Comparison of ENCODE assay signal across 12 cellular contexts in the genomic region with DNA sequence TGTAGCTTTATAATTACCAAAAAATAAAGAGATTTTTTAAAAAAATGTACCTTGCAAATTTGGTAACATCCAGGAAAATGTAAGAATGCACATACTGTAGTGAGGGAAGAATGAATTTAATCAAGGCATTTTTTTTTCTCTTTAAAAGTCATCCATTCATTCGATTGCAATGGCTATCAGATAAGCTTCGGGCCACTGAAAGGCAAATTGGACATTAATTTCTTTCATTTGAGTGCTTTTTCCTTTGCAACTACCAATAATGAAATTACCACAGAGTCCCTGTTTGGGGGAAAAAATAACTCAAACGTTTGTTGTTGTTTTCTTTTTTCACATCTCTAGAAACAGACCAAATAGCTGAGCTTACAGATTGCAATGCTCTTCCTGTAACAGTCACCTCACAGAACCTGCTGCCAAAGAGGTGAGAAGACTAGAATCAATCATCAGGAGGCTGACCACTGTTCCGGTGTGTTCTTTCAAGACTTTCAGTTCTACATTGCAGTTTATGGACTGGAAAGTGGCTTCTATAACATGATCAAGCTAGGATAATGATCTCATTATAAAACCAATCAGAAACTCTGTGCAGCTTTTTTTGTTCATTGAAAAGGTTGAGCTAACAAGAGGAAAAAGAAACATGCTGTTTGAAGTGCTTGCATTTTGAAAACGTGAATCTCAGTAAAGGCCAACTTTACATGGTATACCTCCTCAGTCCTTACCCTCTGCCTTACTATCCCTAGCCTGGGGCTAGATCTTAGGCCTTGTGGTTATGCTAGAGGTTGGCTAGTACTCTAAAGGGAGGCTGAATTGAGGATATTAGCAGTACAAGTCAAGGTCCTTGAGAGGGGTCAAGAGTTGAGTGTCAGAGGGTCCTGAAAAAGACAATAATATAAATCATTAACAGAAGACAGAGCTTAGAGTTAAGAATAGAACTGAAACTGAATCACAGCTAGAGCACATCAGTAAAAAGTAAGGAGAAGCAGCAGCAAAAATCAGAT.
A peak's percentile ranks its signal among the peaks of the same experiment; 100 is the strongest.
DNase-seq lines count a peak whose midpoint lies in the region; ATAC-seq and TF ChIP-seq lines count a peak whose summit lies in the region.
"Had no signal": no experiment of that assay in that cellular context is flagged by ENCODE, and none has a peak within 500 bp of the region (broad histone marks: within the 10 kb centered on the region; RNA-seq: fewer than 3 reads in every experiment).

No MANE protein-coding gene starts in this region.

- H3K36me3 ChIP-seq in Caco-2 (ENCODE audit: control insufficient read depth, insufficient read depth, low read length) = no peaks in the 10 kb centered on the region
- H3K36me3 ChIP-seq: prostate gland, suprapubic skin had no signal

- DNase-seq in GM19240 (ENCODE audit: insufficient read length, low spot score) = peak; percentile 10
- DNase-seq in T-helper 2 cell treated with Interferon-gamma antibody and Interleukin-4, amounts not matched to agents 5 μg/mL and 100 μg/mL, for 36 hours (ENCODE audit: low spot score) = no peak
- DNase-seq in Caco-2 = no peak
- DNase-seq in Ammon's horn (ENCODE audit: low spot score) = no peak
- DNase-seq in ureter (ENCODE audit: low spot score) = no peak
- DNase-seq: activated CD8-positive, alpha-beta memory T cell treated with anti-CD3 and anti-CD28 coated beads, Interleukin-2, amount 50 U/mL, for 48 hours; NCI-H1417 treated with DMSO at 0.1 percent for 48 hours; T-helper 9 cell had no signal

- no peak for TF ChIP-seq CTCF in Caco-2 (IDR thresholded peaks at IDR 0.05; ENCODE audit: insufficient read depth in 1 of 2, low read depth in 1 of 2, low read length in 1 of 2, severe bottlenecking in 1 of 2, unreplicated experiment in 1 of 2)

- no peaks in the 10 kb centered on the region for H3K4me1 Mint-ChIP-seq in T-helper 2 cell treated with Interferon-gamma antibody and Interleukin-4, amounts not matched to agents 5 μg/mL and 100 μg/mL, for 36 hours (ENCODE audit: low read depth)
- H3K4me1 Mint-ChIP-seq in Caco-2 (ENCODE audit: low read depth, unreplicated experiment) = no peaks in the 10 kb centered on the region

- peak; percentile 85 for ATAC-seq in HG02623 (IDR thresholded peaks at IDR 0.05; ENCODE audit: unreplicated experiment)
- ATAC-seq in HG03378 (IDR thresholded peaks at IDR 0.05; ENCODE audit: unreplicated experiment) = peak; percentile 86

- H3K27ac Mint-ChIP-seq in T-helper 2 cell treated with Interferon-gamma antibody and Interleukin-4, amounts not matched to agents 5 μg/mL and 100 μg/mL, for 36 hours = no peak overlapping the region
- H3K27ac Mint-ChIP-seq in Caco-2 (ENCODE audit: unreplicated experiment) = no peak overlapping the region

- no peaks in the 10 kb centered on the region for H3K27me3 Mint-ChIP-seq in T-helper 2 cell treated with Interferon-gamma antibody and Interleukin-4, amounts not matched to agents 5 μg/mL and 100 μg/mL, for 36 hours (ENCODE audit: low read depth)
- H3K27me3 Mint-ChIP-seq in Caco-2 (ENCODE audit: insufficient read depth, unreplicated experiment) = peaks cover 4% of the 10 kb centered on the region

- BruUV-seq in Caco-2 (replicated peaks; lab: Mats Ljungman, UMichigan) = no TSS peak

- H3K36me3 Mint-ChIP-seq in T-helper 2 cell treated with Interferon-gamma antibody and Interleukin-4, amounts not matched to agents 5 μg/mL and 100 μg/mL, for 36 hours (ENCODE audit: low read depth) = no peaks in the 10 kb centered on the region
- no peaks in the 10 kb centered on the region for H3K36me3 Mint-ChIP-seq in Caco-2 (ENCODE audit: insufficient read depth, unreplicated experiment)

- no peaks in the 10 kb centered on the region for H3K9me3 ChIP-seq in Caco-2
- H3K9me3 ChIP-seq: prostate gland, suprapubic skin had no signal

- intact Hi-C loops in Caco-2 (cut with micrococcal nuclease; ENCODE audit: unreplicated experiment) = no loop called here

- peaks cover 43% of the 10 kb centered on the region for H3K9me3 Mint-ChIP-seq in T-helper 2 cell treated with Interferon-gamma antibody and Interleukin-4, amounts not matched to agents 5 μg/mL and 100 μg/mL, for 36 hours
- no peaks in the 10 kb centered on the region for H3K9me3 Mint-ChIP-seq in Caco-2 (ENCODE audit: unreplicated experiment)

- POLR2A ChIA-PET in Caco-2 (lab: Charles Lee) = no interaction called here

- H3K4me3 ChIP-seq in Caco-2 (ENCODE audit: low read depth, low read length) = no peak overlapping the region
- H3K4me3 ChIP-seq: prostate gland, suprapubic skin had no signal

- H3K4me1 ChIP-seq in Caco-2 = no peaks in the 10 kb centered on the region
- H3K4me1 ChIP-seq: prostate gland, suprapubic skin had no signal

- CTCF ChIA-PET in Caco-2 (lab: Charles Lee) = no interaction called here

- H3K27me3 ChIP-seq in Caco-2 (replicated peaks; ENCODE audit: control insufficient read depth, insufficient read depth, low read length) = no peaks in the 10 kb centered on the region
- H3K27me3 ChIP-seq: suprapubic skin had no signal

- no peak overlapping the region for H3K4me3 Mint-ChIP-seq in T-helper 2 cell treated with Interferon-gamma antibody and Interleukin-4, amounts not matched to agents 5 μg/mL and 100 μg/mL, for 36 hours
- no peak overlapping the region for H3K4me3 Mint-ChIP-seq in Caco-2 (ENCODE audit: unreplicated experiment)
